1 cellular context compared by ENCODE assay signal in genomic region chr2:161308178-161308955, GRCh38.
TF ChIP-seq lines count a peak whose summit lies in the region.

Gene PSMD14 (plus strand): TSS chr2:161308425. CDS start chr2:161318826, 10,401 bp downstream.

TF ChIP-seq in K562, 482 proteins besides CTCF, POLR2A, EP300 and RAD21 (continued from another document and continues in another):
- TF ChIP-seq, protein P1, sequence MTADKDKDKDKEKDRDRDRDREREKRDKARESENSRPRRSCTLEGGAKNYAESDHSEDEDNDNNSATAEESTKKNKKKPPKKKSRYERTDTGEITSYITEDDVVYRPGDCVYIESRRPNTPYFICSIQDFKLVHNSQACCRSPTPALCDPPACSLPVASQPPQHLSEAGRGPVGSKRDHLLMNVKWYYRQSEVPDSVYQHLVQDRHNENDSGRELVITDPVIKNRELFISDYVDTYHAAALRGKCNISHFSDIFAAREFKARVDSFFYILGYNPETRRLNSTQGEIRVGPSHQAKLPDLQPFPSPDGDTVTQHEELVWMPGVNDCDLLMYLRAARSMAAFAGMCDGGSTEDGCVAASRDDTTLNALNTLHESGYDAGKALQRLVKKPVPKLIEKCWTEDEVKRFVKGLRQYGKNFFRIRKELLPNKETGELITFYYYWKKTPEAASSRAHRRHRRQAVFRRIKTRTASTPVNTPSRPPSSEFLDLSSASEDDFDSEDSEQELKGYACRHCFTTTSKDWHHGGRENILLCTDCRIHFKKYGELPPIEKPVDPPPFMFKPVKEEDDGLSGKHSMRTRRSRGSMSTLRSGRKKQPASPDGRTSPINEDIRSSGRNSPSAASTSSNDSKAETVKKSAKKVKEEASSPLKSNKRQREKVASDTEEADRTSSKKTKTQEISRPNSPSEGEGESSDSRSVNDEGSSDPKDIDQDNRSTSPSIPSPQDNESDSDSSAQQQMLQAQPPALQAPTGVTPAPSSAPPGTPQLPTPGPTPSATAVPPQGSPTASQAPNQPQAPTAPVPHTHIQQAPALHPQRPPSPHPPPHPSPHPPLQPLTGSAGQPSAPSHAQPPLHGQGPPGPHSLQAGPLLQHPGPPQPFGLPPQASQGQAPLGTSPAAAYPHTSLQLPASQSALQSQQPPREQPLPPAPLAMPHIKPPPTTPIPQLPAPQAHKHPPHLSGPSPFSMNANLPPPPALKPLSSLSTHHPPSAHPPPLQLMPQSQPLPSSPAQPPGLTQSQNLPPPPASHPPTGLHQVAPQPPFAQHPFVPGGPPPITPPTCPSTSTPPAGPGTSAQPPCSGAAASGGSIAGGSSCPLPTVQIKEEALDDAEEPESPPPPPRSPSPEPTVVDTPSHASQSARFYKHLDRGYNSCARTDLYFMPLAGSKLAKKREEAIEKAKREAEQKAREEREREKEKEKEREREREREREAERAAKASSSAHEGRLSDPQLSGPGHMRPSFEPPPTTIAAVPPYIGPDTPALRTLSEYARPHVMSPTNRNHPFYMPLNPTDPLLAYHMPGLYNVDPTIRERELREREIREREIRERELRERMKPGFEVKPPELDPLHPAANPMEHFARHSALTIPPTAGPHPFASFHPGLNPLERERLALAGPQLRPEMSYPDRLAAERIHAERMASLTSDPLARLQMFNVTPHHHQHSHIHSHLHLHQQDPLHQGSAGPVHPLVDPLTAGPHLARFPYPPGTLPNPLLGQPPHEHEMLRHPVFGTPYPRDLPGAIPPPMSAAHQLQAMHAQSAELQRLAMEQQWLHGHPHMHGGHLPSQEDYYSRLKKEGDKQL (CRISPR knock-in tag; IDR thresholded peaks at IDR 0.05; ENCODE audit: borderline replicate concordance), result no peak
- TF ChIP-seq ZNF436 (CRISPR knock-in tag; IDR thresholded peaks at IDR 0.05) (0 out of 2 replicates have a peak, but pooled peaks have one; percentile 30), ATF3 (IDR thresholded peaks at IDR 0.05) (peak; percentile 77), ATF3 (CRISPR knock-in tag; conservative IDR thresholded peaks at IDR 0.05) (peak; percentile 83), ZBTB40 (IDR thresholded peaks at IDR 0.05) (peak; percentile 96), ZBTB40 (CRISPR knock-in tag; IDR thresholded peaks at IDR 0.05) (no peak), NFRKB (IDR thresholded peaks at IDR 0.05; ENCODE audit: low read depth) (peak; percentile 90; the same call in 1 of the 2 replicates), TEAD2 (tag; IDR thresholded peaks at IDR 0.05) (no peak), RBM39 (optimal IDR thresholded peaks at IDR 0.05; ENCODE audit: low read depth, low read length) (no peak), DPF2 (IDR thresholded peaks at IDR 0.05) (0 out of 2 replicates have a peak, but pooled peaks have one; percentile 46), CEBPG (CRISPR knock-in tag; IDR thresholded peaks at IDR 0.05) (no peak), CEBPG (tag; conservative IDR thresholded peaks at IDR 0.05 in 1 of 2, IDR thresholded peaks at IDR 0.05 in 1 of 2) (no peak), HDAC3 (IDR thresholded peaks at IDR 0.05; ENCODE audit: borderline replicate concordance, partially characterized antibody) (no peak), ZSCAN32 (CRISPR knock-in tag; IDR thresholded peaks at IDR 0.05) (no peak), ZNF76 (CRISPR knock-in tag; IDR thresholded peaks at IDR 0.05; ENCODE audit: borderline replicate concordance) (0 out of 2 replicates have a peak, but pooled peaks have one; percentile 33), ZNF511 (CRISPR knock-in tag; IDR thresholded peaks at IDR 0.05) (peak; percentile 89), ZBTB2 (IDR thresholded peaks at IDR 0.05) (no peak; the same call in none of the 2 replicates), ETV1 (tag; conservative IDR thresholded peaks at IDR 0.05; ENCODE audit: low read depth) (peak; percentile 94), ELF2 (CRISPR knock-in tag; IDR thresholded peaks at IDR 0.05) (peak; percentile 92), BRD4 (IDR thresholded peaks at IDR 0.05) (peak; percentile 83), FOXA1 (IDR thresholded peaks at IDR 0.05; ENCODE audit: borderline replicate concordance) (no peak), BRF2 (IDR thresholded peaks at IDR 0.05; ENCODE audit: borderline replicate concordance, insufficient read depth, insufficient read length) (no peak), POLR2AphosphoS2 (IDR thresholded peaks at IDR 0.05; ENCODE audit: low read length) (peak; percentile 56; the same call in 1 of the 2 replicates), KDM4B (IDR thresholded peaks at IDR 0.05; ENCODE audit: borderline replicate concordance in 2 of 2, low read depth in 1 of 2) (peak in 1 of 2 experiments; percentile 79; a peak in 1 of 4 replicates)
- TF ChIP-seq, protein P2, sequence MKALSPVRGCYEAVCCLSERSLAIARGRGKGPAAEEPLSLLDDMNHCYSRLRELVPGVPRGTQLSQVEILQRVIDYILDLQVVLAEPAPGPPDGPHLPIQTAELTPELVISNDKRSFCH (CRISPR knock-in tag; IDR thresholded peaks at IDR 0.05), result no peak
- TF ChIP-seq, protein P2 (tag; IDR thresholded peaks at IDR 0.05), result peak; percentile 64; the same call in 1 of the 2 replicates
- TF ChIP-seq, protein P3, sequence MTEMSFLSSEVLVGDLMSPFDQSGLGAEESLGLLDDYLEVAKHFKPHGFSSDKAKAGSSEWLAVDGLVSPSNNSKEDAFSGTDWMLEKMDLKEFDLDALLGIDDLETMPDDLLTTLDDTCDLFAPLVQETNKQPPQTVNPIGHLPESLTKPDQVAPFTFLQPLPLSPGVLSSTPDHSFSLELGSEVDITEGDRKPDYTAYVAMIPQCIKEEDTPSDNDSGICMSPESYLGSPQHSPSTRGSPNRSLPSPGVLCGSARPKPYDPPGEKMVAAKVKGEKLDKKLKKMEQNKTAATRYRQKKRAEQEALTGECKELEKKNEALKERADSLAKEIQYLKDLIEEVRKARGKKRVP (CRISPR knock-in tag; IDR thresholded peaks at IDR 0.05), result 0 out of 2 replicates have a peak, but pooled peaks have one; percentile 15
- TF ChIP-seq, protein P4, sequence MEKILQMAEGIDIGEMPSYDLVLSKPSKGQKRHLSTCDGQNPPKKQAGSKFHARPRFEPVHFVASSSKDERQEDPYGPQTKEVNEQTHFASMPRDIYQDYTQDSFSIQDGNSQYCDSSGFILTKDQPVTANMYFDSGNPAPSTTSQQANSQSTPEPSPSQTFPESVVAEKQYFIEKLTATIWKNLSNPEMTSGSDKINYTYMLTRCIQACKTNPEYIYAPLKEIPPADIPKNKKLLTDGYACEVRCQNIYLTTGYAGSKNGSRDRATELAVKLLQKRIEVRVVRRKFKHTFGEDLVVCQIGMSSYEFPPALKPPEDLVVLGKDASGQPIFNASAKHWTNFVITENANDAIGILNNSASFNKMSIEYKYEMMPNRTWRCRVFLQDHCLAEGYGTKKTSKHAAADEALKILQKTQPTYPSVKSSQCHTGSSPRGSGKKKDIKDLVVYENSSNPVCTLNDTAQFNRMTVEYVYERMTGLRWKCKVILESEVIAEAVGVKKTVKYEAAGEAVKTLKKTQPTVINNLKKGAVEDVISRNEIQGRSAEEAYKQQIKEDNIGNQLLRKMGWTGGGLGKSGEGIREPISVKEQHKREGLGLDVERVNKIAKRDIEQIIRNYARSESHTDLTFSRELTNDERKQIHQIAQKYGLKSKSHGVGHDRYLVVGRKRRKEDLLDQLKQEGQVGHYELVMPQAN (IDR thresholded peaks at IDR 0.05; ENCODE audit: borderline replicate concordance), result peak; percentile 99
- TF ChIP-seq, protein P5, sequence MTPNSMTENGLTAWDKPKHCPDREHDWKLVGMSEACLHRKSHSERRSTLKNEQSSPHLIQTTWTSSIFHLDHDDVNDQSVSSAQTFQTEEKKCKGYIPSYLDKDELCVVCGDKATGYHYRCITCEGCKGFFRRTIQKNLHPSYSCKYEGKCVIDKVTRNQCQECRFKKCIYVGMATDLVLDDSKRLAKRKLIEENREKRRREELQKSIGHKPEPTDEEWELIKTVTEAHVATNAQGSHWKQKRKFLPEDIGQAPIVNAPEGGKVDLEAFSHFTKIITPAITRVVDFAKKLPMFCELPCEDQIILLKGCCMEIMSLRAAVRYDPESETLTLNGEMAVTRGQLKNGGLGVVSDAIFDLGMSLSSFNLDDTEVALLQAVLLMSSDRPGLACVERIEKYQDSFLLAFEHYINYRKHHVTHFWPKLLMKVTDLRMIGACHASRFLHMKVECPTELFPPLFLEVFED (CRISPR knock-in tag; conservative IDR thresholded peaks at IDR 0.05), result no peak
